In the genomic region with DNA sequence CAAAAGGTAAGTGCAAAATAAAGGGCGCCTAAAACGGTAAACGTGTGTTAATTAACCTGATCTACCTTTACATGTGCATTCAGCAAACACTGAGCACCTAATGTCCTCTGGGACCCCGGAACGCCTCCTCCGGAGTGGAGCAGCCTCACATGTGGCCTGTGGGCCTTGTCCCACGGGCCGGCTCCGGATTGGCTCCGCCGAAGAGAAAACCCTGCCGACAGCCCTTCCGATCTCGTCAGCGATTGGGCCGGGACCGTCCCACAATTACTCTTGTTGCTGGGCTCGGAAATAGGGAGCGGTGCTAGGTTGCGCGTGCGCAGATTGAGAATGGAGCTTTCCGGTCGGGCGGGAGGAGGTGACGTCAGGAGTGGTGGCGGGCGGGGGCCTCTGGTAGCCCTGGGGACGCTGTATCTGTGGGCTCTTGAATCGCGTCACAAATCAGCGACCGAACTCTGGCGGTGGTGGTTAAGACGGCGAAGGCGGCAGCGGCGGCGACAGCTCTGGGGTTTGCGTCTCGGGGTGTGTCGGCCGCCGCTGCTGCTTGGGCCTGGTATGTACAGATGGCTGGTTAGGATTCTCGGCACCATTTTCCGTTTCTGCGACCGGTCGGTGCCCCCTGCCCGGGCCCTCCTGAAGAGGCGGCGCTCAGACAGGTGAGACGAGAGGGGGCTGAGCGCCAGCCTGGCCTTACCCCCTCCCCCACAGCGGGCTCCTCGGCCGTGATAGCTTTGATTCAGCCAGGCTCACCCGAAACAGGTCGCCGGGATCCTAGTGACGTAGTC, we compare ENCODE assay signal across 1 cellular context.
TF ChIP-seq lines count a peak whose summit lies in the region.

A gene (plus strand): TSS at position 434 of the 782 bp plus-strand sequence. CDS start 119 bp downstream, at position 553.

TF ChIP-seq in liver, 16 proteins besides CTCF, POLR2A, EP300 and RAD21 (continued from another document):
- TF ChIP-seq, protein P1, sequence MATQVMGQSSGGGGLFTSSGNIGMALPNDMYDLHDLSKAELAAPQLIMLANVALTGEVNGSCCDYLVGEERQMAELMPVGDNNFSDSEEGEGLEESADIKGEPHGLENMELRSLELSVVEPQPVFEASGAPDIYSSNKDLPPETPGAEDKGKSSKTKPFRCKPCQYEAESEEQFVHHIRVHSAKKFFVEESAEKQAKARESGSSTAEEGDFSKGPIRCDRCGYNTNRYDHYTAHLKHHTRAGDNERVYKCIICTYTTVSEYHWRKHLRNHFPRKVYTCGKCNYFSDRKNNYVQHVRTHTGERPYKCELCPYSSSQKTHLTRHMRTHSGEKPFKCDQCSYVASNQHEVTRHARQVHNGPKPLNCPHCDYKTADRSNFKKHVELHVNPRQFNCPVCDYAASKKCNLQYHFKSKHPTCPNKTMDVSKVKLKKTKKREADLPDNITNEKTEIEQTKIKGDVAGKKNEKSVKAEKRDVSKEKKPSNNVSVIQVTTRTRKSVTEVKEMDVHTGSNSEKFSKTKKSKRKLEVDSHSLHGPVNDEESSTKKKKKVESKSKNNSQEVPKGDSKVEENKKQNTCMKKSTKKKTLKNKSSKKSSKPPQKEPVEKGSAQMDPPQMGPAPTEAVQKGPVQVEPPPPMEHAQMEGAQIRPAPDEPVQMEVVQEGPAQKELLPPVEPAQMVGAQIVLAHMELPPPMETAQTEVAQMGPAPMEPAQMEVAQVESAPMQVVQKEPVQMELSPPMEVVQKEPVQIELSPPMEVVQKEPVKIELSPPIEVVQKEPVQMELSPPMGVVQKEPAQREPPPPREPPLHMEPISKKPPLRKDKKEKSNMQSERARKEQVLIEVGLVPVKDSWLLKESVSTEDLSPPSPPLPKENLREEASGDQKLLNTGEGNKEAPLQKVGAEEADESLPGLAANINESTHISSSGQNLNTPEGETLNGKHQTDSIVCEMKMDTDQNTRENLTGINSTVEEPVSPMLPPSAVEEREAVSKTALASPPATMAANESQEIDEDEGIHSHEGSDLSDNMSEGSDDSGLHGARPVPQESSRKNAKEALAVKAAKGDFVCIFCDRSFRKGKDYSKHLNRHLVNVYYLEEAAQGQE (IDR thresholded peaks at IDR 0.05), result peak; percentile 11
- TF ChIP-seq, protein P2, sequence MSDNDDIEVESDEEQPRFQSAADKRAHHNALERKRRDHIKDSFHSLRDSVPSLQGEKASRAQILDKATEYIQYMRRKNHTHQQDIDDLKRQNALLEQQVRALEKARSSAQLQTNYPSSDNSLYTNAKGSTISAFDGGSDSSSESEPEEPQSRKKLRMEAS (IDR thresholded peaks at IDR 0.05), result peak; percentile 89
- TF ChIP-seq GABPA (IDR thresholded peaks at IDR 0.05 in 1 of 2, conservative IDR thresholded peaks at IDR 0.05 in 1 of 2) (peak; percentile 64 to 90), RXRA (IDR thresholded peaks at IDR 0.05) (peak; percentile 26 to 40), HNF4A (conservative IDR thresholded peaks at IDR 0.05) (peak in 1 of 2 donors; percentile 9), YY1 (IDR thresholded peaks at IDR 0.05) (peak; percentile 76)
- TF ChIP-seq, protein P3, sequence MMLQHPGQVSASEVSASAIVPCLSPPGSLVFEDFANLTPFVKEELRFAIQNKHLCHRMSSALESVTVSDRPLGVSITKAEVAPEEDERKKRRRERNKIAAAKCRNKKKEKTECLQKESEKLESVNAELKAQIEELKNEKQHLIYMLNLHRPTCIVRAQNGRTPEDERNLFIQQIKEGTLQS (IDR thresholded peaks at IDR 0.05), result peak; percentile 71
- TF ChIP-seq, protein P4, sequence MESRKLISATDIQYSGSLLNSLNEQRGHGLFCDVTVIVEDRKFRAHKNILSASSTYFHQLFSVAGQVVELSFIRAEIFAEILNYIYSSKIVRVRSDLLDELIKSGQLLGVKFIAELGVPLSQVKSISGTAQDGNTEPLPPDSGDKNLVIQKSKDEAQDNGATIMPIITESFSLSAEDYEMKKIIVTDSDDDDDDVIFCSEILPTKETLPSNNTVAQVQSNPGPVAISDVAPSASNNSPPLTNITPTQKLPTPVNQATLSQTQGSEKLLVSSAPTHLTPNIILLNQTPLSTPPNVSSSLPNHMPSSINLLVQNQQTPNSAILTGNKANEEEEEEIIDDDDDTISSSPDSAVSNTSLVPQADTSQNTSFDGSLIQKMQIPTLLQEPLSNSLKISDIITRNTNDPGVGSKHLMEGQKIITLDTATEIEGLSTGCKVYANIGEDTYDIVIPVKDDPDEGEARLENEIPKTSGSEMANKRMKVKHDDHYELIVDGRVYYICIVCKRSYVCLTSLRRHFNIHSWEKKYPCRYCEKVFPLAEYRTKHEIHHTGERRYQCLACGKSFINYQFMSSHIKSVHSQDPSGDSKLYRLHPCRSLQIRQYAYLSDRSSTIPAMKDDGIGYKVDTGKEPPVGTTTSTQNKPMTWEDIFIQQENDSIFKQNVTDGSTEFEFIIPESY (IDR thresholded peaks at IDR 0.05), result peak; percentile 42
